Comparison of ENCODE assay signal across 24 cellular contexts in genomic region chr6:133017581-133017980, GRCh38.
DNase-seq lines count a peak whose midpoint lies in the region; ATAC-seq and TF ChIP-seq lines count a peak whose summit lies in the region.
"Had no signal": no experiment of that assay in that cellular context is flagged by ENCODE, and none has a peak within 500 bp of the region (broad histone marks: within the 10 kb centered on the region; RNA-seq: fewer than 3 reads in every experiment).

No MANE protein-coding gene starts in this region.

- 75 to 78% methylated on average over 5 of the region's 5 CpGs for WGBS in thyroid gland, 2 donors

- no peaks in the 10 kb centered on the region for H3K27me3 ChIP-seq in PC-9 (ENCODE audit: insufficient read depth, low read depth)
- no peaks in the 10 kb centered on the region for H3K27me3 ChIP-seq in thyroid gland
- H3K27me3 ChIP-seq: gastrocnemius medialis had no signal

- TF ChIP-seq POLR2A in thyroid gland (IDR thresholded peaks at IDR 0.05): no peak

- intact Hi-C loops in PC-9 (cut with micrococcal nuclease; ENCODE audit: unreplicated experiment): no loop called here
- intact Hi-C loops in thyroid gland (cut with DNase I): no loop called here

- BruUV-seq in PC-9 (replicated peaks; lab: Mats Ljungman, UMichigan): no TSS peak

- DNase-seq in H4 (ENCODE audit: low spot score) (peak; percentile 16), PC-9 (no peak), epithelial cell of esophagus (ENCODE audit: low read depth) (peak; percentile 70), non-pigmented ciliary epithelial cell (ENCODE audit: low read depth) (peak; percentile 34), GM03348 (ENCODE audit: low spot score) (no peak), thyroid gland (no peak), NCI-H524 (lab: John Stamatoyannopoulos, UW) (no peak)
- DNase-seq: activated CD8-positive, alpha-beta T cell treated with anti-CD3 and anti-CD28 coated beads for 36 hours; activated effector memory CD4-positive, alpha-beta T cell treated with anti-CD3 and anti-CD28 coated beads, Interleukin-2, amount 50 U/mL, for 16 hours; activated T-cell treated with anti-CD3 and anti-CD28 coated beads for 4 hours; CD4-positive, alpha-beta T cell; dermis blood vessel endothelial cell; DMS153; gastrocnemius medialis; GDM1; hypothalamus; lower lobe of right lung; NCI-H1694 treated with DMSO at 0.1 percent for 48 hours; NCI-H2171 treated with DMSO at 0.1 percent for 48 hours; NCI-H69; psoas muscle; stimulated activated CD4-positive, alpha-beta T cell treated with anti-CD3 and anti-CD28 coated beads, Interleukin-4, amount 100 ng/mL, for 24 hours; stimulated activated naive CD4-positive, alpha-beta T cell treated with Interleukin-2 at 50 U/mL for 16 hours had no signal

- H3K79me2 ChIP-seq in PC-9 (ENCODE audit: low read depth): no peaks in the 10 kb centered on the region

- H3F3A ChIP-seq in PC-9 (ENCODE audit: insufficient read depth, low read depth): no peaks in the 10 kb centered on the region

- H3K36me3 ChIP-seq in PC-9 (ENCODE audit: low read depth) (no peaks in the 10 kb centered on the region), thyroid gland (no peaks in the 10 kb centered on the region)
- H3K36me3 ChIP-seq: gastrocnemius medialis, lower lobe of right lung had no signal

- no peak overlapping the region for H3K4me2 ChIP-seq in PC-9

- H3K9me3 ChIP-seq in PC-9 (ENCODE audit: insufficient read depth, low read depth) (no peaks in the 10 kb centered on the region), thyroid gland (no peaks in the 10 kb centered on the region)
- H3K9me3 ChIP-seq: gastrocnemius medialis, lower lobe of right lung, psoas muscle had no signal

- H3K9me2 ChIP-seq in PC-9 (ENCODE audit: insufficient read depth): peaks cover 11% of the 10 kb centered on the region; the same call in 1 of the 2 replicates

- no peak for ATAC-seq in GM21576 (IDR thresholded peaks at IDR 0.05; ENCODE audit: unreplicated experiment)
- ATAC-seq: activated CD8-positive, alpha-beta T cell treated with anti-CD3 and anti-CD28 coated beads for 36 hours; gastrocnemius medialis; lower lobe of right lung; psoas muscle had no signal

- H3K27ac ChIP-seq in PC-9: no peak overlapping the region
- no peak overlapping the region for H3K27ac ChIP-seq in thyroid gland
- H3K27ac ChIP-seq: gastrocnemius medialis, lower lobe of right lung, psoas muscle had no signal

- TF ChIP-seq CTCF in PC-9 (conservative IDR thresholded peaks at IDR 0.05) (no peak), epithelial cell of esophagus (IDR thresholded peaks at IDR 0.05; ENCODE audit: insufficient read depth, low read depth, low read length, missing control alignments) (no peak), thyroid gland (IDR thresholded peaks at IDR 0.05) (no peak)

- H2AFZ ChIP-seq in PC-9: peak overlapping the region; percentile 59; the same call in 1 of the 2 replicates

- H4K20me1 ChIP-seq in PC-9 (ENCODE audit: insufficient read depth): no peaks in the 10 kb centered on the region

- no peak overlapping the region for H3K4me3 ChIP-seq in PC-9
- H3K4me3 ChIP-seq in epithelial cell of esophagus (ENCODE audit: low read length): no peak overlapping the region
- H3K4me3 ChIP-seq in thyroid gland (replicated peaks in 1 of 3): no peak overlapping the region
- H3K4me3 ChIP-seq: gastrocnemius medialis, lower lobe of right lung, psoas muscle had no signal

- POLR2A ChIA-PET in PC-9 (lab: Charles Lee; ENCODE audit: unreplicated experiment): no interaction called here

- H3K4me1 ChIP-seq in PC-9 (replicated peaks; ENCODE audit: insufficient read depth): no peaks in the 10 kb centered on the region
- no peaks in the 10 kb centered on the region for H3K4me1 ChIP-seq in thyroid gland
- H3K4me1 ChIP-seq: gastrocnemius medialis, lower lobe of right lung, psoas muscle had no signal

- CTCF ChIA-PET in PC-9 (lab: Charles Lee): no interaction called here

Comparison
In these comparisons a context has a peak if more than half of its experiments do, and no peak if none do; other contexts are left out.
1. DNase-seq: peak in H4 (single experiment), epithelial cell of esophagus (single experiment) and non-pigmented ciliary epithelial cell (single experiment); none in PC-9 (0 of 2), GM03348 (single experiment), thyroid gland (0 of 2) and NCI-H524 (0 of 2).